In the genomic region with DNA sequence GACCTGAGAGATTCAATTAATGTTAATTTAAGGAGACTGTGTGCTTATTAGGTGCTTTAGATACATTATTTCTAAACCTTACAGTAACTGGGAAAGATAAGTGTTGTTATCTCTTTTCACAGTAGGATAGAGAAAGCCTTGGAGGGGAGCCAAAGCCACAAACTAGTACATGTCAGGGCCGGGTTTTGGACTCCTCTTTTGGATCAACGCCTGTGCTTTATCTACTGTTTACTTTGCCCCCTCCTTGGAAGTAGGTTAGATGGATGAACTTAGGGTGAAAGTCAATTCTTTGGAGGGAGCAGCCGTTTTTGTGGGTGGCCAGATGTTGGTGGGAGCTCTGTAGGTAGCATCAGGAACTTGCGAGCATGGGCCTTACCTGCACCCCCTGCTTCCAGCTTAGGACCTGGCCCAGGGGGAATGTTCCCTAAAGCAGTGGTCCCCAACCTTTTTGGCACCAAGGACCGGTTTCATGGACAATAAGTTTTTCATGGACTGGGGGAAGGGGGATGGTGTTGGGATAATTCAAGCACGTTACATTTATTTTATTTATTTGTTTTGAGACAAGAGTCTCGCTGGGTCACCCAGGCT, we compare ENCODE assay signal across 9 cellular contexts. TPM values are rescaled to one million over a fixed set of nuclear protein-coding genes. Genes with fewer than 3 reads are reported as not detected.
DNase-seq lines count a peak whose midpoint lies in the region; ATAC-seq lines count a peak whose summit lies in the region.
"Had no signal": no experiment of that assay in that cellular context is flagged by ENCODE, and none has a peak within 500 bp of the region (broad histone marks: within the 10 kb centered on the region; RNA-seq: fewer than 3 reads in every experiment).

No MANE protein-coding gene starts in this region.

- H3K4me1 Mint-ChIP-seq in activated T-helper 17 cell treated with anti-CD3 and anti-CD28 coated beads, Interleukin-2, amount 50 U/mL, for 72 hours: peaks cover 26% of the 10 kb centered on the region

- no peak overlapping the region for H3K27ac Mint-ChIP-seq in activated T-helper 17 cell treated with anti-CD3 and anti-CD28 coated beads, Interleukin-2, amount 50 U/mL, for 72 hours

- H3K36me3 Mint-ChIP-seq in activated T-helper 17 cell treated with anti-CD3 and anti-CD28 coated beads, Interleukin-2, amount 50 U/mL, for 72 hours (ENCODE audit: low read depth): no peaks in the 10 kb centered on the region

- DNase-seq in DMS153 treated with DMSO at 0.1 percent for 48 hours (lab: John Stamatoyannopoulos, UW; ENCODE audit: unreplicated experiment) (peak; percentile 55), DMS153 (lab: John Stamatoyannopoulos, UW) (no peak), mucosa of gallbladder (ENCODE audit: low spot score) (peak; percentile 55), NCI-H510A (lab: John Stamatoyannopoulos, UW) (no peak), NCI-H128 (lab: John Stamatoyannopoulos, UW; ENCODE audit: unreplicated experiment) (no peak), iPS-NIHi7 (ENCODE audit: extremely low spot score) (no peak)
- peak; percentile 39 for DNase-seq in Jurkat, Clone E6-1 (ENCODE audit: low read depth, low spot score)
- DNase-seq: activated CD4-positive, alpha-beta T cell treated with anti-CD3 and anti-CD28 coated beads for 4 hours had no signal

- H3K27me3 Mint-ChIP-seq in activated T-helper 17 cell treated with anti-CD3 and anti-CD28 coated beads, Interleukin-2, amount 50 U/mL, for 72 hours: no peaks in the 10 kb centered on the region

- no peak for ATAC-seq in activated T-helper 17 cell treated with anti-CD3 and anti-CD28 coated beads, Interleukin-2, amount 50 U/mL, for 72 hours (replicated peaks)

- no peak overlapping the region; the same call in 1 of the 2 replicates for H3K4me3 ChIP-seq in Jurkat, Clone E6-1 (ENCODE audit: low read length)

- H3K4me3 Mint-ChIP-seq in activated T-helper 17 cell treated with anti-CD3 and anti-CD28 coated beads, Interleukin-2, amount 50 U/mL, for 72 hours: peak overlapping the region; percentile 95

- H3K9me3 Mint-ChIP-seq in activated T-helper 17 cell treated with anti-CD3 and anti-CD28 coated beads, Interleukin-2, amount 50 U/mL, for 72 hours: no peaks in the 10 kb centered on the region

RNA-seq across cellular contexts. Expression of a gene that starts 1.7 kb away (rescaled TPM):
- 1.7 TPM for polyA plus RNA-seq in Jurkat, Clone E6-1 (2012; ENCODE audit: insufficient read depth, insufficient read length)
- 1 to 10 TPM in 1 of 2 donors, under 1 TPM in 1; 0.58 to 1.3 TPM for total RNA-seq in activated T-helper 17 cell treated with anti-CD3 and anti-CD28 coated beads, Interleukin-2, amount 50 U/mL, for 72 hours
- 14.4 TPM for total RNA-seq in mucosa of gallbladder

Comparison
In these comparisons a context has a peak if more than half of its experiments do, and no peak if none do; other contexts are left out.
1. DNase-seq: peak in DMS153 treated with DMSO at 0.1 percent for 48 hours (single experiment), Jurkat, Clone E6-1 (single experiment) and mucosa of gallbladder (single experiment); none in DMS153 (single experiment), NCI-H510A (single experiment), NCI-H128 (single experiment) and iPS-NIHi7 (single experiment).